Comparison of ENCODE assay signal across 11 cellular contexts in genomic region chr1:91744973-91745648, GRCh38.
DNase-seq lines count a peak whose midpoint lies in the region; ATAC-seq and TF ChIP-seq lines count a peak whose summit lies in the region.
"Had no signal": no experiment of that assay in that cellular context is flagged by ENCODE, and none has a peak within 500 bp of the region (broad histone marks: within the 10 kb centered on the region; RNA-seq: fewer than 3 reads in every experiment).

No MANE protein-coding gene starts in this region.

- no peak overlapping the region for H3K9ac ChIP-seq in mesendoderm (ENCODE audit: low read length)

- TF ChIP-seq EP300 in gastroesophageal sphincter (IDR thresholded peaks at IDR 0.05): no peak

- no peak overlapping the region for H2BK5ac ChIP-seq in mesendoderm (ENCODE audit: low read length)

- H3K4me3 Mint-ChIP-seq in activated T-cell treated with anti-CD3 and anti-CD28 coated beads, Interleukin-2, amount 50 U/mL, for 24 hours: no peak overlapping the region
- no peak overlapping the region for H3K4me3 Mint-ChIP-seq in natural killer cell treated with Interleukin-12 subunit alpha and Interleukin-12 subunit beta and Interleukin-15 and Interleukin-18, amount 100 ng/mL, for 72 hours
- H3K4me3 Mint-ChIP-seq: activated T-helper 17 cell treated with anti-CD3 and anti-CD28 coated beads, Interleukin-2, amount 50 U/mL, for 72 hours had no signal

- WGBS in gastroesophageal sphincter (ENCODE audit: low coverage in 1 of 2), 2 donors: 36 to 59% methylated on average over 6 of the region's 6 CpGs
- WGBS in aorta, 2 donors: 44 to 54% methylated on average over 6 of the region's 6 CpGs
- WGBS in mesendoderm (ENCODE audit: extremely low coverage, insufficient coverage, low lambda C conversion rate): no CpG with 5 or more reads among the region's 6 CpGs

- H3K4me3 ChIP-seq in gastroesophageal sphincter (no peak overlapping the region), aorta (ENCODE audit: low read length in 2 of 2) (no peak overlapping the region), mesendoderm (ENCODE audit: low read length) (no peak overlapping the region)
- H3K4me3 ChIP-seq: dorsolateral prefrontal cortex had no signal

- intact Hi-C loops in aorta (cut with DNase I): loop anchor here in 1 of 2 donors (5.0 kb wide), 2 partner anchors 32 to 142 kb away; partner anchors contain the start of gene TGFBR3

- peak in 2 of 4 experiments; percentile 19 to 23 for TF ChIP-seq CTCF in gastroesophageal sphincter (IDR thresholded peaks at IDR 0.05)

- ATAC-seq in gastroesophageal sphincter (peak; percentile 81), aorta (ENCODE audit: low FRiP score) (peak; percentile 81)
- no peak for ATAC-seq in natural killer cell treated with Interleukin-12 subunit alpha and Interleukin-12 subunit beta and Interleukin-15 and Interleukin-18, amount 100 ng/mL, for 72 hours
- ATAC-seq: activated T-helper 17 cell treated with anti-CD3 and anti-CD28 coated beads, Interleukin-2, amount 50 U/mL, for 72 hours had no signal

- H3K27ac Mint-ChIP-seq in activated T-cell treated with anti-CD3 and anti-CD28 coated beads, Interleukin-2, amount 50 U/mL, for 24 hours: peak overlapping the region; percentile 11
- peak overlapping the region; percentile 65 to 88 for H3K27ac Mint-ChIP-seq in natural killer cell treated with Interleukin-12 subunit alpha and Interleukin-12 subunit beta and Interleukin-15 and Interleukin-18, amount 100 ng/mL, for 72 hours
- H3K27ac Mint-ChIP-seq: activated T-helper 17 cell treated with anti-CD3 and anti-CD28 coated beads, Interleukin-2, amount 50 U/mL, for 72 hours; progenitor cell of endocrine pancreas had no signal

- peaks cover 55% of the 10 kb centered on the region for H3K36me3 Mint-ChIP-seq in activated T-cell treated with anti-CD3 and anti-CD28 coated beads, Interleukin-2, amount 50 U/mL, for 24 hours (ENCODE audit: low read depth)
- peaks cover 41% of the 10 kb centered on the region for H3K36me3 Mint-ChIP-seq in natural killer cell treated with Interleukin-12 subunit alpha and Interleukin-12 subunit beta and Interleukin-15 and Interleukin-18, amount 100 ng/mL, for 72 hours

- H3K4me1 ChIP-seq in gastroesophageal sphincter: peaks cover 22 to 90% (median 45%) of the 10 kb centered on the region in 3 donors
- peaks cover 0 to 17% of the 10 kb centered on the region in 2 donors for H3K4me1 ChIP-seq in aorta (ENCODE audit: control insufficient read depth in 1 of 2, insufficient read depth in 2 of 2, low read length in 2 of 2)
- H3K4me1 ChIP-seq in mesendoderm (ENCODE audit: control insufficient read depth, low read depth, low read length): no peaks in the 10 kb centered on the region

- no peaks in the 10 kb centered on the region for H3K9me3 ChIP-seq in gastroesophageal sphincter
- no peaks in the 10 kb centered on the region for H3K9me3 ChIP-seq in aorta (ENCODE audit: control insufficient read depth, low read length)

- no peaks in the 10 kb centered on the region for H3K27me3 Mint-ChIP-seq in activated T-cell treated with anti-CD3 and anti-CD28 coated beads, Interleukin-2, amount 50 U/mL, for 24 hours
- H3K27me3 Mint-ChIP-seq in natural killer cell treated with Interleukin-12 subunit alpha and Interleukin-12 subunit beta and Interleukin-15 and Interleukin-18, amount 100 ng/mL, for 72 hours: no peaks in the 10 kb centered on the region
- H3K27me3 Mint-ChIP-seq: activated T-helper 17 cell treated with anti-CD3 and anti-CD28 coated beads, Interleukin-2, amount 50 U/mL, for 72 hours; progenitor cell of endocrine pancreas had no signal

- H3K27me3 ChIP-seq in gastroesophageal sphincter (no peaks in the 10 kb centered on the region), aorta (ENCODE audit: control insufficient read depth in 1 of 2, insufficient read depth in 2 of 2, low read length in 1 of 2) (no peaks in the 10 kb centered on the region), mesendoderm (ENCODE audit: insufficient read depth, low read length, poor library complexity) (no peaks in the 10 kb centered on the region)
- H3K27me3 ChIP-seq: dorsolateral prefrontal cortex had no signal

- H3K4me2 ChIP-seq in mesendoderm (ENCODE audit: low read length): no peak overlapping the region

- peak overlapping the region; percentile 47 to 92 (median 76) for H3K27ac ChIP-seq in gastroesophageal sphincter
- H3K27ac ChIP-seq in aorta (ENCODE audit: low read depth in 1 of 2, low read length in 2 of 2): peak overlapping the region in 1 of 2 donors; percentile 53
- H3K27ac ChIP-seq in mesendoderm (ENCODE audit: low read depth, low read length): no peak overlapping the region

- H3K18ac ChIP-seq in mesendoderm (ENCODE audit: low read length): no peak overlapping the region

- no peaks in the 10 kb centered on the region for H3K79me1 ChIP-seq in mesendoderm (ENCODE audit: low read length)

- DNase-seq in activated T-cell treated with anti-CD3 and anti-CD28 coated beads, Interleukin-2, amount 50 U/mL, for 24 hours: no peak
- no peak for DNase-seq in activated T-cell treated with anti-CD3 and anti-CD28 coated beads, Interleukin-2, amount 50 U/mL, for 48 hours
- no peak for DNase-seq in natural killer cell treated with Interleukin-12 subunit alpha and Interleukin-12 subunit beta and Interleukin-15 and Interleukin-18, amount 100 ng/mL, for 72 hours (ENCODE audit: low spot score)
- DNase-seq in aorta (no peak), amygdala (lab: John Stamatoyannopoulos, UW) (no peak), mesendoderm (no peak)
- no peak for DNase-seq in activated T-cell treated with anti-CD3 and anti-CD28 coated beads, Interleukin-2, amount 50 U/mL, for 1 hour
- DNase-seq: dorsolateral prefrontal cortex had no signal

- H3K9me3 Mint-ChIP-seq in activated T-cell treated with anti-CD3 and anti-CD28 coated beads, Interleukin-2, amount 50 U/mL, for 24 hours: peaks cover 13% of the 10 kb centered on the region
- peaks cover 10% of the 10 kb centered on the region for H3K9me3 Mint-ChIP-seq in natural killer cell treated with Interleukin-12 subunit alpha and Interleukin-12 subunit beta and Interleukin-15 and Interleukin-18, amount 100 ng/mL, for 72 hours

- H3K4ac ChIP-seq in mesendoderm (ENCODE audit: low read depth, low read length): no peak overlapping the region

- no peak overlapping the region for H2BK15ac ChIP-seq in mesendoderm (replicated peaks; ENCODE audit: low read depth)

- H4K8ac ChIP-seq in mesendoderm (ENCODE audit: low read depth, low read length): no peak overlapping the region

- H3K23ac ChIP-seq in mesendoderm (ENCODE audit: low read length): no peak overlapping the region

- no peak for TF ChIP-seq POLR2A in gastroesophageal sphincter (IDR thresholded peaks at IDR 0.05)

- no peak overlapping the region for H3K56ac ChIP-seq in mesendoderm (ENCODE audit: low read length)

- H2BK120ac ChIP-seq in mesendoderm (ENCODE audit: low read depth, low read length): no peak overlapping the region

- peaks cover 35% of the 10 kb centered on the region for H3K4me1 Mint-ChIP-seq in activated T-cell treated with anti-CD3 and anti-CD28 coated beads, Interleukin-2, amount 50 U/mL, for 24 hours (ENCODE audit: low read depth)
- peaks cover 67 to 69% of the 10 kb centered on the region in 2 donors for H3K4me1 Mint-ChIP-seq in natural killer cell treated with Interleukin-12 subunit alpha and Interleukin-12 subunit beta and Interleukin-15 and Interleukin-18, amount 100 ng/mL, for 72 hours (ENCODE audit: low read depth in 2 of 2)

- H3K36me3 ChIP-seq in gastroesophageal sphincter (peaks cover 0 to 7% of the 10 kb centered on the region in 2 donors), aorta (ENCODE audit: control insufficient read depth in 1 of 2, insufficient read depth in 2 of 2, low read length in 1 of 2) (no peaks in the 10 kb centered on the region), mesendoderm (ENCODE audit: control insufficient read depth, insufficient read depth, low read length) (no peaks in the 10 kb centered on the region)

- H3K79me2 ChIP-seq in mesendoderm (ENCODE audit: control insufficient read depth, insufficient read depth, low read length): no peaks in the 10 kb centered on the region

- H2AK5ac ChIP-seq in mesendoderm (ENCODE audit: low read length): no peak overlapping the region

- H4K5ac ChIP-seq in mesendoderm (ENCODE audit: low read length): no peak overlapping the region

Comparison
In these comparisons a context has a peak if more than half of its experiments do, and no peak if none do; other contexts are left out.
1. ATAC-seq: peak in gastroesophageal sphincter (single experiment) and aorta (single experiment); none in natural killer cell treated with Interleukin-12 subunit alpha and Interleukin-12 subunit beta and Interleukin-15 and Interleukin-18, amount 100 ng/mL, for 72 hours (0 of 2).